In the genomic region with DNA sequence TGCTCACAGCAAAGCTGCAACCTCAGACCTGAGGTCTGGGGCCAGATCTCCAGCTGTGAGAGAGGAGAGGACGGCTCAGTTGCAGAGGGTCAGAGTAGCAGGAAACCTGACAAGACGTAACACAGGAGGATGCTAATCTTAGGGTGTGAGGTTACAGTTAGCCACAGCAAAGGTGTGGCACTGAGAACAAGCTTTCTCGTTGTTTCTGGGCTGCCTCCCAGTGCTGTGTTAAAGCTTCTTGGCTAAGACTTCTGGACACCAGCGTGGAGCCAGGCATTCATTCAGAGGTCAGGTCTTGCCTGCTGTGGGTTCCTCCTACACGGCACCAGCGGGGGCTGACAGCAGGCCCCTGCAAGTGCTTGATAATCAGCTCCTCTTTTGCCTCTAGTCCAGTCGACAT, we compare ENCODE assay signal across 1 cellular context.
TF ChIP-seq lines count a peak whose summit lies in the region.

No MANE protein-coding gene starts in this region.

TF ChIP-seq in K562, 482 proteins besides CTCF, POLR2A, EP300 and RAD21 (continued from another document):
- TF ChIP-seq CHD4 (IDR thresholded peaks at IDR 0.05; ENCODE audit: insufficient read depth, insufficient replicate concordance, low read depth, low read length, poor library complexity, severe bottlenecking) (no peak), L3MBTL2 (IDR thresholded peaks at IDR 0.05) (no peak), EZH2 (IDR thresholded peaks at IDR 0.05; ENCODE audit: borderline replicate concordance, low read depth, low read length) (no peak), MCM5 (IDR thresholded peaks at IDR 0.05; ENCODE audit: low read depth) (no peak), RBFOX2 (IDR thresholded peaks at IDR 0.05; ENCODE audit: low read depth, low read length) (no peak), FOS (IDR thresholded peaks at IDR 0.05; ENCODE audit: extremely low read depth, insufficient read length) (no peak), HDGF (IDR thresholded peaks at IDR 0.05) (no peak)
- TF ChIP-seq, protein P1, sequence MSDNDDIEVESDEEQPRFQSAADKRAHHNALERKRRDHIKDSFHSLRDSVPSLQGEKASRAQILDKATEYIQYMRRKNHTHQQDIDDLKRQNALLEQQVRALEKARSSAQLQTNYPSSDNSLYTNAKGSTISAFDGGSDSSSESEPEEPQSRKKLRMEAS (CRISPR knock-in tag; IDR thresholded peaks at IDR 0.05), result no peak
- TF ChIP-seq, protein P2, sequence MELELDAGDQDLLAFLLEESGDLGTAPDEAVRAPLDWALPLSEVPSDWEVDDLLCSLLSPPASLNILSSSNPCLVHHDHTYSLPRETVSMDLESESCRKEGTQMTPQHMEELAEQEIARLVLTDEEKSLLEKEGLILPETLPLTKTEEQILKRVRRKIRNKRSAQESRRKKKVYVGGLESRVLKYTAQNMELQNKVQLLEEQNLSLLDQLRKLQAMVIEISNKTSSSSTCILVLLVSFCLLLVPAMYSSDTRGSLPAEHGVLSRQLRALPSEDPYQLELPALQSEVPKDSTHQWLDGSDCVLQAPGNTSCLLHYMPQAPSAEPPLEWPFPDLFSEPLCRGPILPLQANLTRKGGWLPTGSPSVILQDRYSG (tag; conservative IDR thresholded peaks at IDR 0.05; ENCODE audit: low read depth), result no peak
